In genomic region chr21:34889287-34889536, GRCh38 we compare ENCODE assay signal across 8 cellular contexts.
DNase-seq lines count a peak whose midpoint lies in the region; ATAC-seq and TF ChIP-seq lines count a peak whose summit lies in the region.

No MANE protein-coding gene starts in this region.

- H3K27ac Mint-ChIP-seq in activated B cell treated with CpG ODN at 0.5 μM for 24 hours, result peak overlapping the region; percentile 94
- peak overlapping the region; percentile 98 for H3K27ac Mint-ChIP-seq in mesothelial cell of epicardium

- POLR2A ChIA-PET in activated B cell treated with CpG ODN at 0.5 μM for 24 hours (lab: Charles Lee), result interaction anchor here (0.6 to 7.3 kb wide), 35 partner anchors 9 to 1431 kb away, joined by 3 to 290 read pairs (median 9); partner anchors contain the start of genes MORC3, MRPS6, RUNX1 and SLC5A3

- H3K27ac ChIP-seq in KOPT-K1 (ENCODE audit: low read depth, low read length, poor library complexity, severe bottlenecking) (peak overlapping the region; percentile 96), thoracic aorta (peak overlapping the region; percentile 76 to 85)

- H3K36me3 ChIP-seq in KOPT-K1 (ENCODE audit: insufficient read depth, low read length) (peaks cover 30% of the 10 kb centered on the region), thoracic aorta (no peaks in the 10 kb centered on the region)

- peak; percentile 29 for DNase-seq in AG08395 (ENCODE audit: low spot score)
- no peak for DNase-seq in activated B cell treated with CpG ODN at 0.5 μM for 24 hours
- peak; percentile 61 for DNase-seq in ecto neural progenitor cell (ENCODE audit: low spot score)
- peak in 1 of 2 experiments; percentile 72 for DNase-seq in mesothelial cell of epicardium (ENCODE audit: low spot score in 2 of 2, unreplicated experiment in 2 of 2)
- no peak for DNase-seq in thoracic aorta (ENCODE audit: low spot score)

- H3K36me3 Mint-ChIP-seq in activated B cell treated with CpG ODN at 0.5 μM for 24 hours (ENCODE audit: low read depth), result peaks cover 16% of the 10 kb centered on the region
- H3K36me3 Mint-ChIP-seq in mesothelial cell of epicardium, result no peaks in the 10 kb centered on the region

- ATAC-seq in GM19455 (IDR thresholded peaks at IDR 0.05; ENCODE audit: unreplicated experiment) (peak; percentile 23), activated B cell treated with CpG ODN at 0.5 μM for 24 hours (ENCODE audit: low read depth) (peak; percentile 2), thoracic aorta (ENCODE audit: insufficient number of reproducible peaks, low FRiP score, low read depth) (no peak), esophagus mucosa (no peak)

- intact Hi-C loops in activated B cell treated with CpG ODN at 0.5 μM for 24 hours (cut with micrococcal nuclease), result loop anchor here (1.0 to 10.0 kb wide), 10 partner anchors 44 to 1176 kb away; partner anchors contain the start of gene SETD4

- H3K4me3 Mint-ChIP-seq in activated B cell treated with CpG ODN at 0.5 μM for 24 hours (peak overlapping the region; percentile 91), mesothelial cell of epicardium (peak overlapping the region; percentile 88)

- TF ChIP-seq CTCF in activated B cell treated with CpG ODN at 0.5 μM for 24 hours (IDR thresholded peaks at IDR 0.05), result no peak
- no peak for TF ChIP-seq CTCF in mesothelial cell of epicardium (IDR thresholded peaks at IDR 0.05; ENCODE audit: unreplicated experiment)
- no peak for TF ChIP-seq CTCF in thoracic aorta (IDR thresholded peaks at IDR 0.05)

- H3K9me3 ChIP-seq in KOPT-K1 (ENCODE audit: insufficient read depth, low read length, poor library complexity, severe bottlenecking), result no peaks in the 10 kb centered on the region
- no peaks in the 10 kb centered on the region for H3K9me3 ChIP-seq in thoracic aorta

- H3K27me3 Mint-ChIP-seq in activated B cell treated with CpG ODN at 0.5 μM for 24 hours (peaks cover 1% of the 10 kb centered on the region), mesothelial cell of epicardium (ENCODE audit: low read depth) (peaks cover 33% of the 10 kb centered on the region)

- H3K27me3 ChIP-seq in thoracic aorta (replicated peaks; ENCODE audit: insufficient read depth), result peaks cover 26% of the 10 kb centered on the region

- peaks cover 18 to 44% of the 10 kb centered on the region in 2 donors for H3K4me1 ChIP-seq in thoracic aorta (ENCODE audit: control insufficient read depth in 1 of 2, low read depth in 2 of 2)

- CTCF ChIA-PET in activated B cell treated with CpG ODN at 0.5 μM for 24 hours (lab: Charles Lee), result interaction anchor here (0.8 to 4.7 kb wide), 22 partner anchors 10 to 1217 kb away, joined by 3 to 66 read pairs (median 4); partner anchors contain the start of gene RUNX1

- H3K4me1 Mint-ChIP-seq in activated B cell treated with CpG ODN at 0.5 μM for 24 hours (peaks cover 50% of the 10 kb centered on the region), mesothelial cell of epicardium (peaks cover 37% of the 10 kb centered on the region)

- H3K9me3 Mint-ChIP-seq in activated B cell treated with CpG ODN at 0.5 μM for 24 hours (no peaks in the 10 kb centered on the region), mesothelial cell of epicardium (no peaks in the 10 kb centered on the region)

- H3K4me3 ChIP-seq in thoracic aorta, result peak overlapping the region; percentile 74

Comparison
In these comparisons a context has a peak if more than half of its experiments do, and no peak if none do; other contexts are left out.
1. DNase-seq: peak in AG08395 (single experiment) and ecto neural progenitor cell (single experiment); none in activated B cell treated with CpG ODN at 0.5 μM for 24 hours (single experiment) and thoracic aorta (single experiment).
2. ATAC-seq: peak in GM19455 (single experiment) and activated B cell treated with CpG ODN at 0.5 μM for 24 hours (single experiment); none in thoracic aorta (single experiment) and esophagus mucosa (single experiment).